In genomic region chr10:12428447-12429135, GRCh38 we compare ENCODE assay signal across 16 cellular contexts.
"Had no signal": no experiment of that assay in that cellular context is flagged by ENCODE, and none has a peak within 500 bp of the region (broad histone marks: within the 10 kb centered on the region; RNA-seq: fewer than 3 reads in every experiment).

No MANE protein-coding gene starts in this region.

- H3K4me3 ChIP-seq: body of pancreas, hepatocyte, psoas muscle, spleen, tibial nerve had no signal

- H3K4me2 ChIP-seq: hepatocyte had no signal

- H3K9me3 ChIP-seq: body of pancreas, psoas muscle, spleen, tibial nerve had no signal

- H2AFZ ChIP-seq: hepatocyte had no signal

- DNase-seq: activated CD4-positive, alpha-beta T cell treated with anti-CD3 and anti-CD28 coated beads for 48 hours; activated naive CD4-positive, alpha-beta T cell treated with anti-CD3 and anti-CD28 coated beads for 36 hours; amniotic stem cell; body of pancreas; cortex of kidney; effector CD8-positive, alpha-beta T cell; left ventricle myocardium superior; mesendoderm; psoas muscle; spleen; stimulated activated CD4-positive, alpha-beta T cell treated with anti-CD3 and anti-CD28 coated beads, Interleukin-1b, Interleukin-23, amount 100 ng/mL, for 48 hours; stimulated activated naive B cell treated with anti-CD40 and anti-IgM and Interleukin-4, amounts not matched to agents 10 μg/mL and 1 μg/mL and 100 μg/mL, for 72 hours had no signal

- H3K27me3 ChIP-seq: body of pancreas, hepatocyte, spleen, tibial nerve had no signal

- H3K4me1 ChIP-seq: psoas muscle, tibial nerve had no signal

- ATAC-seq: body of pancreas; left ventricle myocardium superior; psoas muscle; sciatic nerve; stimulated activated naive B cell treated with anti-CD40 and anti-IgM and Interleukin-4, amounts not matched to agents 10 μg/mL and 1 μg/mL and 100 μg/mL, for 72 hours had no signal

- H3K27ac ChIP-seq: body of pancreas, epithelial cell of prostate, hepatocyte, psoas muscle, spleen, tibial nerve had no signal

- H3K79me2 ChIP-seq: hepatocyte had no signal

- H3K36me3 ChIP-seq: spleen, tibial nerve had no signal
